ENCODE assay signal across 8 cellular contexts in genomic region chr19:45790942-45791341, GRCh38. TPM values are rescaled to one million over a fixed set of nuclear protein-coding genes. Genes with fewer than 3 reads are reported as not detected.
DNase-seq lines count a peak whose midpoint lies in the region; ATAC-seq and TF ChIP-seq lines count a peak whose summit lies in the region.

No MANE protein-coding gene starts in this region.

- H3K4me3 Mint-ChIP-seq in CD4-positive, alpha-beta T cell, result peak overlapping the region; percentile 88
- H3K4me3 Mint-ChIP-seq in activated T-helper 17 cell treated with anti-CD3 and anti-CD28 coated beads, Interleukin-2, amount 50 U/mL, for 72 hours, result peak overlapping the region; percentile 96
- peak overlapping the region; percentile 71 to 94 (median 88) for H3K4me3 Mint-ChIP-seq in naive B cell

- CTCF ChIA-PET in CD4-positive, alpha-beta T cell (lab: Charles Lee), result interaction anchor here (1.2 to 2.3 kb wide), 3 partner anchors 8 to 21 kb away, joined by 3 to 9 read pairs (median 9); no protein-coding TSS in a partner anchor

- in situ Hi-C loops in KBM-7 (cut with MboI; ENCODE audit: low pct_unique_long_range_greater_than_20kb, low sequenced_read_pairs), result no loop called here

- peaks cover 9% of the 10 kb centered on the region for H3K27me3 ChIP-seq in CD4-positive, alpha-beta T cell (ENCODE audit: control insufficient read depth, insufficient read depth, low read length)

- no peak for TF ChIP-seq CTCF in CD4-positive, alpha-beta T cell (IDR thresholded peaks at IDR 0.05)

- intact Hi-C loops in CD4-positive, alpha-beta T cell (cut with DNase I, micrococcal nuclease), result loop anchor here in 1 of 2 experiments (10.0 kb wide), 1 partner anchor 204 kb away; the partner anchor contains the start of gene CCDC61

- H3K27me3 Mint-ChIP-seq in CD4-positive, alpha-beta T cell, result peaks cover 31% of the 10 kb centered on the region
- H3K27me3 Mint-ChIP-seq in activated T-helper 17 cell treated with anti-CD3 and anti-CD28 coated beads, Interleukin-2, amount 50 U/mL, for 72 hours, result peaks cover 8% of the 10 kb centered on the region
- H3K27me3 Mint-ChIP-seq in naive B cell, result peaks cover 0 to 11% (median 0%) of the 10 kb centered on the region in 3 donors

- DNase-seq in CD4-positive, alpha-beta T cell, result peak in 1 of 10 experiments; percentile 25
- DNase-seq in KBM-7, result peak; percentile 93
- DNase-seq in naive B cell, result peak; percentile 58
- DNase-seq in effector CD4-positive, alpha-beta T cell, result no peak
- DNase-seq in stimulated activated CD4-positive, alpha-beta T cell treated with anti-CD3 and anti-CD28 coated beads, Interleukin-2, amount 100 ng/mL, for 48 hours, result no peak

- ATAC-seq in CD4-positive, alpha-beta T cell (ENCODE audit: poor library complexity), result peak; percentile 10
- ATAC-seq in activated T-helper 17 cell treated with anti-CD3 and anti-CD28 coated beads, Interleukin-2, amount 50 U/mL, for 72 hours (replicated peaks), result no peak
- ATAC-seq in naive B cell (ENCODE audit: low read depth in 2 of 2) (peak; percentile 22 to 23), HG03045 (IDR thresholded peaks at IDR 0.05; ENCODE audit: unreplicated experiment) (no peak), GM21619 (IDR thresholded peaks at IDR 0.05; ENCODE audit: unreplicated experiment) (no peak)

- peaks cover 55% of the 10 kb centered on the region for H3K36me3 Mint-ChIP-seq in CD4-positive, alpha-beta T cell (ENCODE audit: low read depth)
- H3K36me3 Mint-ChIP-seq in activated T-helper 17 cell treated with anti-CD3 and anti-CD28 coated beads, Interleukin-2, amount 50 U/mL, for 72 hours (ENCODE audit: low read depth), result peaks cover 71% of the 10 kb centered on the region
- H3K36me3 Mint-ChIP-seq in naive B cell, result peaks cover 10 to 24% of the 10 kb centered on the region in 2 donors

- H3K9me3 ChIP-seq in CD4-positive, alpha-beta T cell (ENCODE audit: control insufficient read depth, low read length), result no peaks in the 10 kb centered on the region

- POLR2A ChIA-PET in CD4-positive, alpha-beta T cell (lab: Charles Lee), result interaction anchor here (0.7 to 5.5 kb wide), 4 partner anchors 12 to 21 kb away, joined by 3 to 50 read pairs (median 4); partner anchors contain the start of gene SIX5

- no peak overlapping the region for H3K27ac ChIP-seq in CD4-positive, alpha-beta T cell (ENCODE audit: low read depth, low read length)

- H3K27ac Mint-ChIP-seq in CD4-positive, alpha-beta T cell, result peak overlapping the region; percentile 8
- peak overlapping the region; percentile 92 for H3K27ac Mint-ChIP-seq in activated T-helper 17 cell treated with anti-CD3 and anti-CD28 coated beads, Interleukin-2, amount 50 U/mL, for 72 hours
- H3K27ac Mint-ChIP-seq in naive B cell, result peak overlapping the region in 5 of 6 donors; percentile 38 to 97 (median 83)

- no peaks in the 10 kb centered on the region for H3K9me3 Mint-ChIP-seq in CD4-positive, alpha-beta T cell
- no peaks in the 10 kb centered on the region for H3K9me3 Mint-ChIP-seq in activated T-helper 17 cell treated with anti-CD3 and anti-CD28 coated beads, Interleukin-2, amount 50 U/mL, for 72 hours
- H3K9me3 Mint-ChIP-seq in naive B cell, result no peaks in the 10 kb centered on the region

- peaks cover 52% of the 10 kb centered on the region for H3K4me1 Mint-ChIP-seq in CD4-positive, alpha-beta T cell (ENCODE audit: low read depth)
- H3K4me1 Mint-ChIP-seq in activated T-helper 17 cell treated with anti-CD3 and anti-CD28 coated beads, Interleukin-2, amount 50 U/mL, for 72 hours, result peaks cover 28% of the 10 kb centered on the region
- peaks cover 34 to 50% (median 47%) of the 10 kb centered on the region in 3 donors for H3K4me1 Mint-ChIP-seq in naive B cell

RNA-seq across cellular contexts. Expression of gene DMWD, which starts 1.7 kb away (rescaled TPM):
- total RNA-seq in CD4-positive, alpha-beta T cell, result 10 to 100 TPM; 28.6 to 31.5 TPM
- total RNA-seq in activated T-helper 17 cell treated with anti-CD3 and anti-CD28 coated beads, Interleukin-2, amount 50 U/mL, for 72 hours, result 10 to 100 TPM; 33.1 to 38.9 TPM
- 10 to 100 TPM; 13.4 to 28.1 (median 22.1) TPM for polyA plus RNA-seq in naive B cell (ENCODE audit: low read depth in 6 of 6)

RNA-seq across cellular contexts. Expression of gene DMPK, which starts 8.7 kb away (rescaled TPM):
- total RNA-seq in CD4-positive, alpha-beta T cell, result 10 to 100 TPM; 24.0 to 24.9 TPM
- total RNA-seq in activated T-helper 17 cell treated with anti-CD3 and anti-CD28 coated beads, Interleukin-2, amount 50 U/mL, for 72 hours, result 10 to 100 TPM; 18.1 to 24.6 TPM
- 1 to 10 TPM in 3 of 6 donors, under 1 TPM in 2, not detected in 1; 0.31 to 2.7 (median 1.1) TPM for polyA plus RNA-seq in naive B cell (ENCODE audit: low read depth in 6 of 6)

RNA-seq across cellular contexts. Expression of gene SIX5, which starts 21.9 kb away (rescaled TPM):
- total RNA-seq in CD4-positive, alpha-beta T cell, result under 1 TPM; 0.58 to 0.59 TPM
- 1 to 10 TPM; 1.2 to 2.4 TPM for total RNA-seq in activated T-helper 17 cell treated with anti-CD3 and anti-CD28 coated beads, Interleukin-2, amount 50 U/mL, for 72 hours
- polyA plus RNA-seq in naive B cell (ENCODE audit: low read depth in 6 of 6), result under 1 TPM in 1 of 6 donors, not detected in 5; 0.18 TPM

RNA-seq across cellular contexts. Expression of gene RSPH6A, which starts 24.2 kb away (rescaled TPM):
- under 1 TPM; 0.17 to 0.25 TPM for total RNA-seq in CD4-positive, alpha-beta T cell
- total RNA-seq in activated T-helper 17 cell treated with anti-CD3 and anti-CD28 coated beads, Interleukin-2, amount 50 U/mL, for 72 hours, result under 1 TPM; 0.26 to 0.40 TPM
- not detected for polyA plus RNA-seq in naive B cell (ENCODE audit: low read depth in 6 of 6)

RNA-seq across cellular contexts. Expression of gene MEIOSIN, which starts 57.7 kb away (rescaled TPM):
- not detected for total RNA-seq in CD4-positive, alpha-beta T cell
- under 1 TPM in 1 of 2 donors, not detected in 1; 0.37 TPM for total RNA-seq in activated T-helper 17 cell treated with anti-CD3 and anti-CD28 coated beads, Interleukin-2, amount 50 U/mL, for 72 hours
- polyA plus RNA-seq in naive B cell (ENCODE audit: low read depth in 6 of 6), result not detected

Comparison
In these comparisons a context has a peak if more than half of its experiments do, and no peak if none do; other contexts are left out.
1. ATAC-seq: peak in CD4-positive, alpha-beta T cell (single experiment) and naive B cell (2 of 2); none in activated T-helper 17 cell treated with anti-CD3 and anti-CD28 coated beads, Interleukin-2, amount 50 U/mL, for 72 hours (single experiment), HG03045 (single experiment) and GM21619 (single experiment).
2. DNase-seq: peak in KBM-7 (single experiment) and naive B cell (single experiment); none in effector CD4-positive, alpha-beta T cell (single experiment) and stimulated activated CD4-positive, alpha-beta T cell treated with anti-CD3 and anti-CD28 coated beads, Interleukin-2, amount 100 ng/mL, for 48 hours (0 of 2).
3. H3K27ac Mint-ChIP-seq: peak in every context shown above with its lines; median percentile 92 in activated T-helper 17 cell treated with anti-CD3 and anti-CD28 coated beads, Interleukin-2, amount 50 U/mL, for 72 hours; 83 in naive B cell; 8 in CD4-positive, alpha-beta T cell.
4. Peak in every context shown above with its lines, with median percentiles within 50 percentile points of each other: H3K4me3 Mint-ChIP-seq.